Comparison of ENCODE assay signal across 20 cellular contexts in the genomic region with DNA sequence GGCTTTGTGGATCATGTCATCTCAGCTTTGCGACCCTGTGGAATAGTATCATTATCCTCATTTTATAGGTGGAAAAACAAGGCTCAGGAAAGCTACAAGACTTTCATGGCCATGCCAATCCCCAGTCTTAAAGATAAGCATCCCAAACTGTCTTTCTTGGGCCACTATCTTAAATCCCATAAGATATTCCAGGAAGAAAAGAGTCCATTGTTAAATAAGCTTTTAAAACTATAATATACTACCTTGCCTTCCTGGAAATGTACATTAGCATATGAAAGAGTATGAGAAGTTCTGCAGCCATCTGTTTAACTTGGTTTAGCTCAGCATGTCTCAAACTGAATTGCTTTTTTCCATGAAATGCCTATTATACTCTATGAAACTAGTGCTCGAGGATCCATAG.
DNase-seq lines count a peak whose midpoint lies in the region; ATAC-seq and TF ChIP-seq lines count a peak whose summit lies in the region.
"Had no signal": no experiment of that assay in that cellular context is flagged by ENCODE, and none has a peak within 500 bp of the region (broad histone marks: within the 10 kb centered on the region; RNA-seq: fewer than 3 reads in every experiment).

No MANE protein-coding gene starts in this region.

- peak overlapping the region; percentile 59; the same call in 1 of the 2 replicates for H3K27ac ChIP-seq in PC-3 (ENCODE audit: low read length)
- H3K27ac ChIP-seq in esophagus squamous epithelium: peak overlapping the region in 3 of 4 donors; percentile 68 to 89 (median 68)

- TF ChIP-seq CTCF in PC-3 (conservative IDR thresholded peaks at IDR 0.05; ENCODE audit: low read depth, low read length) (no peak), esophagus squamous epithelium (IDR thresholded peaks at IDR 0.05) (no peak), type B pancreatic cell (conservative IDR thresholded peaks at IDR 0.05) (no peak)

- H3K9me2 ChIP-seq in PC-3 (replicated peaks; ENCODE audit: low read length): no peaks in the 10 kb centered on the region

- H2AFZ ChIP-seq in PC-3 (ENCODE audit: low read length): no peak overlapping the region
- peak overlapping the region; percentile 21 for H2AFZ ChIP-seq in neuron (ENCODE audit: low read depth, low read length)

- BruUV-seq in PC-3 (replicated peaks; lab: Mats Ljungman, UMichigan): no TSS peak

- CTCF ChIA-PET in PC-3 (lab: Charles Lee): no interaction called here

- H3K27ac Mint-ChIP-seq in type B pancreatic cell: peak overlapping the region; percentile 99
- H3K27ac Mint-ChIP-seq: B cell; CD14-positive monocyte; CD8-positive, alpha-beta memory T cell had no signal

- H3K36me3 Mint-ChIP-seq in type B pancreatic cell: peaks cover 24% of the 10 kb centered on the region
- H3K36me3 Mint-ChIP-seq: CD14-positive monocyte had no signal

- no peaks in the 10 kb centered on the region for H3K79me2 ChIP-seq in PC-3 (ENCODE audit: low read length)

- intact Hi-C loops in PC-3 (cut with micrococcal nuclease) (loop anchor here (5.0 kb wide), 1 partner anchor 74 kb away; no protein-coding TSS in a partner anchor), esophagus squamous epithelium (cut with DNase I) (no loop called here)

- no peaks in the 10 kb centered on the region for H3F3A ChIP-seq in PC-3 (ENCODE audit: low read length, unreplicated experiment)

- H3K27me3 Mint-ChIP-seq in type B pancreatic cell: peaks cover 4% of the 10 kb centered on the region
- H3K27me3 Mint-ChIP-seq: CD8-positive, alpha-beta memory T cell had no signal

- H3K9me3 ChIP-seq in PC-3 (ENCODE audit: low read length) (no peaks in the 10 kb centered on the region), esophagus squamous epithelium (peaks cover 0 to 9% (median 0%) of the 10 kb centered on the region in 3 donors), neuron (ENCODE audit: low read length) (no peaks in the 10 kb centered on the region)

- no peaks in the 10 kb centered on the region for H3K36me3 ChIP-seq in PC-3 (ENCODE audit: low read depth, low read length)
- no peaks in the 10 kb centered on the region for H3K36me3 ChIP-seq in esophagus squamous epithelium
- no peaks in the 10 kb centered on the region for H3K36me3 ChIP-seq in neuron (ENCODE audit: insufficient read depth, low read length)
- H3K36me3 ChIP-seq: MG63 had no signal

- H4K20me1 ChIP-seq in PC-3 (ENCODE audit: low read length): no peaks in the 10 kb centered on the region

- 72 to 75% methylated on average over 2 of the region's 2 CpGs for WGBS in esophagus squamous epithelium, 2 donors

- no peak overlapping the region for H3K4me2 ChIP-seq in PC-3 (ENCODE audit: low read length)

- H3K4me1 ChIP-seq in PC-3 (ENCODE audit: insufficient read depth, low read length) (peaks cover 36% of the 10 kb centered on the region), esophagus squamous epithelium (peaks cover 10 to 71% (median 33%) of the 10 kb centered on the region in 3 donors), neuron (ENCODE audit: insufficient read depth, low read length) (peaks cover 23% of the 10 kb centered on the region)

- peaks cover 15% of the 10 kb centered on the region for H3K9me3 Mint-ChIP-seq in type B pancreatic cell

- no peak overlapping the region for H3K4me3 Mint-ChIP-seq in type B pancreatic cell
- H3K4me3 Mint-ChIP-seq: B cell; CD14-positive monocyte; CD8-positive, alpha-beta memory T cell had no signal

- ATAC-seq in PC-3 (no peak), esophagus mucosa (no peak)

- no peak for TF ChIP-seq POLR2A in esophagus squamous epithelium (IDR thresholded peaks at IDR 0.05)

- no peak overlapping the region for H3K4me3 ChIP-seq in PC-3 (ENCODE audit: low read length)
- H3K4me3 ChIP-seq in esophagus squamous epithelium: no peak overlapping the region
- H3K4me3 ChIP-seq in neuron (ENCODE audit: low read length): no peak overlapping the region
- H3K4me3 ChIP-seq: MG63 had no signal

- POLR2A ChIA-PET in PC-3 (lab: Charles Lee; ENCODE audit: unreplicated experiment): no interaction called here

- no peak for DNase-seq in PC-3
- no peak for DNase-seq in esophagus squamous epithelium (lab: John Stamatoyannopoulos, UW)
- DNase-seq in type B pancreatic cell (ENCODE audit: extremely low spot score, unreplicated experiment): no peak
- no peak for DNase-seq in MV-4-11 (lab: John Stamatoyannopoulos, UW)
- DNase-seq in activated naive CD4-positive, alpha-beta T cell treated with anti-CD3 and anti-CD28 coated beads, Interleukin-2, amount 50 U/mL, for 16 hours: no peak
- no peak for DNase-seq in C1 segment of cervical spinal cord (lab: John Stamatoyannopoulos, UW)
- DNase-seq: Calu3; CD8-positive, alpha-beta memory T cell; IMR-90; KG1; MG63; NCI-H2029; NCI-H446 treated with DMSO at 0.1 percent for 48 hours; NCI-H526; Right ventricle myocardium superior; RPMI8226 had no signal

- H3K27me3 ChIP-seq in PC-3 (ENCODE audit: low read length) (no peaks in the 10 kb centered on the region), esophagus squamous epithelium (peaks cover 0 to 17% (median 0%) of the 10 kb centered on the region in 4 donors), neuron (ENCODE audit: insufficient read depth, low read length) (no peaks in the 10 kb centered on the region)
- H3K27me3 ChIP-seq: MG63 had no signal

- peak overlapping the region; percentile 17; the same call in 1 of the 2 replicates for H3K9ac ChIP-seq in PC-3 (ENCODE audit: low read length)

- H3K4me1 Mint-ChIP-seq in type B pancreatic cell (ENCODE audit: unreplicated experiment): peaks cover 12% of the 10 kb centered on the region
- H3K4me1 Mint-ChIP-seq: B cell had no signal
